ENCODE assay signal across 11 cellular contexts in genomic region chr17:80694085-80694991, GRCh38.
A peak's percentile ranks its signal among the peaks of the same experiment; 100 is the strongest.
DNase-seq lines count a peak whose midpoint lies in the region; ATAC-seq and TF ChIP-seq lines count a peak whose summit lies in the region.
"Had no signal": no experiment of that assay in that cellular context is flagged by ENCODE, and none has a peak within 500 bp of the region (broad histone marks: within the 10 kb centered on the region; RNA-seq: fewer than 3 reads in every experiment).

No MANE protein-coding gene starts in this region.

- H2BK15ac ChIP-seq in mesendoderm (replicated peaks; ENCODE audit: low read depth) = no peak overlapping the region

- H3K27me3 Mint-ChIP-seq in T-helper 17 cell = no peaks in the 10 kb centered on the region

- no peak overlapping the region for H4K5ac ChIP-seq in mesendoderm (ENCODE audit: low read length)

- no CpG with 5 or more reads among the region's 28 CpGs for WGBS in mesendoderm (ENCODE audit: extremely low coverage, insufficient coverage, low lambda C conversion rate)

- H3K4me3 Mint-ChIP-seq in T-helper 17 cell = peak overlapping the region; percentile 31

- H3K9ac ChIP-seq in mesendoderm (ENCODE audit: low read length) = no peak overlapping the region

- no peak overlapping the region for H3K4ac ChIP-seq in mesendoderm (ENCODE audit: low read depth, low read length)

- H3K79me1 ChIP-seq in mesendoderm (ENCODE audit: low read length) = peaks cover 33% of the 10 kb centered on the region

- H3K4me1 Mint-ChIP-seq in T-helper 17 cell = peaks cover 26% of the 10 kb centered on the region

- H2AK5ac ChIP-seq in mesendoderm (ENCODE audit: low read length) = no peak overlapping the region

- H3K18ac ChIP-seq in mesendoderm (ENCODE audit: low read length) = peak overlapping the region; percentile 15

- no peak overlapping the region for H2BK120ac ChIP-seq in mesendoderm (ENCODE audit: low read depth, low read length)

- H3K79me2 ChIP-seq in mesendoderm (ENCODE audit: control insufficient read depth, insufficient read depth, low read length) = peaks cover 14% of the 10 kb centered on the region

- H4K8ac ChIP-seq in mesendoderm (ENCODE audit: low read depth, low read length) = no peak overlapping the region

- no peaks in the 10 kb centered on the region for H3K36me3 ChIP-seq in mesendoderm (ENCODE audit: control insufficient read depth, insufficient read depth, low read length)
- H3K36me3 ChIP-seq: brain microvascular endothelial cell, esophagus muscularis mucosa, uterus had no signal

- H3K36me3 Mint-ChIP-seq in T-helper 17 cell (ENCODE audit: low read depth) = no peaks in the 10 kb centered on the region

- H3K4me2 ChIP-seq in mesendoderm (ENCODE audit: low read length) = no peak overlapping the region

- ATAC-seq in T-helper 17 cell (no peak), omental fat pad (ENCODE audit: low FRiP score) (no peak), Right ventricle myocardium inferior (no peak)

- H3K56ac ChIP-seq in mesendoderm (ENCODE audit: low read length) = peak overlapping the region; percentile 59

- DNase-seq in DMS79 (lab: John Stamatoyannopoulos, UW) = peak; percentile 68
- peak; percentile 87 for DNase-seq in NCI-H146 (lab: John Stamatoyannopoulos, UW)
- no peak for DNase-seq in T-helper 17 cell
- DNase-seq in mesendoderm = no peak
- DNase-seq in omental fat pad (ENCODE audit: low spot score) = no peak
- DNase-seq in Right ventricle myocardium inferior (ENCODE audit: missing footprints) = no peak
- DNase-seq in NCI-H226 = no peak
- DNase-seq: brain microvascular endothelial cell, NCI-H1092 treated with DMSO at 0.1 percent for 48 hours, uterus had no signal

- no peak overlapping the region for H2BK5ac ChIP-seq in mesendoderm (ENCODE audit: low read length)

- H3K9me3 ChIP-seq in T-helper 17 cell (ENCODE audit: control insufficient read depth, low read length, poor library complexity, severe bottlenecking) = no peaks in the 10 kb centered on the region
- H3K9me3 ChIP-seq: esophagus muscularis mucosa, uterus had no signal

- H3K4me3 ChIP-seq in mesendoderm (ENCODE audit: low read length) = no peak overlapping the region
- H3K4me3 ChIP-seq: esophagus muscularis mucosa, uterus had no signal

- H3K27me3 ChIP-seq in mesendoderm (ENCODE audit: insufficient read depth, low read length, poor library complexity) = no peaks in the 10 kb centered on the region
- H3K27me3 ChIP-seq: brain microvascular endothelial cell, esophagus muscularis mucosa, uterus had no signal

- no peak overlapping the region for H3K27ac Mint-ChIP-seq in T-helper 17 cell

- H3K4me1 ChIP-seq in mesendoderm (ENCODE audit: control insufficient read depth, low read depth, low read length) = peaks cover 5% of the 10 kb centered on the region
- H3K4me1 ChIP-seq: uterus had no signal

- H3K23ac ChIP-seq in mesendoderm (ENCODE audit: low read length) = peak overlapping the region; percentile 90

- intact Hi-C loops in Right ventricle myocardium inferior (cut with DNase I) = no loop called here

- TF ChIP-seq CTCF in omental fat pad (IDR thresholded peaks at IDR 0.05) = no peak

- no peak overlapping the region for H3K27ac ChIP-seq in mesendoderm (ENCODE audit: low read depth, low read length)
- H3K27ac ChIP-seq: brain microvascular endothelial cell, esophagus muscularis mucosa, uterus had no signal

Comparison
In these comparisons a context has a peak if more than half of its experiments do, and no peak if none do; other contexts are left out.
1. DNase-seq: peak in DMS79 (single experiment) and NCI-H146 (single experiment); none in T-helper 17 cell (0 of 3), mesendoderm (single experiment), omental fat pad (single experiment), Right ventricle myocardium inferior (single experiment) and NCI-H226 (single experiment).